1 cellular context compared by ENCODE assay signal in the genomic region with DNA sequence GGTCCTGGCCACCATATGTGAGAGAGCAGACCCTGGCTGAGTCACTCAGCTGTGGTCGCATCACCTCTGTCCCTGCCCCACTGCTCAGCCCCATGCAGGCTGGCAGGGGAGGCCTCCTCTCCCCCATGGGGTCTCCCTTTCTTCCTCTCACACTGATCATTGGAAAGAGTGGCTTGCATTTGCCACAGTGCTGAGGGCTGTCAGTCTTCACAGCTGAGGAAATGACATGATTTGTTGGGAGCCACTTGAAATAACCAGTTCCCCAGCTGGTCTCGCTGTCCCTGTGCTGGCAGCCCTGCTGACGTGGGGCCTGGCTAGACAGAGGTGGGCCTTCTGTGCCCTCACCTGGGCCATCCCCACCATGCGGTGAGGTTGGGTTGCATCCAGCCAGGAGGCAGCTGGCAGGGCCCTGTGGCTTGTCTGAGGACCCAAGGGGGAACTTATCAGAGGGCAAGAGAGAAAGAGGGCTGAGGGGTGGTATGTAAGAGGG.
TF ChIP-seq lines count a peak whose summit lies in the region.

No MANE protein-coding gene starts in this region.

TF ChIP-seq in HepG2, 621 proteins besides CTCF, POLR2A, EP300 and RAD21 (continued from another document and continues in another):
- TF ChIP-seq ZNF687 (CRISPR knock-in tag; IDR thresholded peaks at IDR 0.05) = peak; percentile 82
- TF ChIP-seq ZNF20 (CRISPR knock-in tag; IDR thresholded peaks at IDR 0.05) = no peak
- TF ChIP-seq, protein P1, sequence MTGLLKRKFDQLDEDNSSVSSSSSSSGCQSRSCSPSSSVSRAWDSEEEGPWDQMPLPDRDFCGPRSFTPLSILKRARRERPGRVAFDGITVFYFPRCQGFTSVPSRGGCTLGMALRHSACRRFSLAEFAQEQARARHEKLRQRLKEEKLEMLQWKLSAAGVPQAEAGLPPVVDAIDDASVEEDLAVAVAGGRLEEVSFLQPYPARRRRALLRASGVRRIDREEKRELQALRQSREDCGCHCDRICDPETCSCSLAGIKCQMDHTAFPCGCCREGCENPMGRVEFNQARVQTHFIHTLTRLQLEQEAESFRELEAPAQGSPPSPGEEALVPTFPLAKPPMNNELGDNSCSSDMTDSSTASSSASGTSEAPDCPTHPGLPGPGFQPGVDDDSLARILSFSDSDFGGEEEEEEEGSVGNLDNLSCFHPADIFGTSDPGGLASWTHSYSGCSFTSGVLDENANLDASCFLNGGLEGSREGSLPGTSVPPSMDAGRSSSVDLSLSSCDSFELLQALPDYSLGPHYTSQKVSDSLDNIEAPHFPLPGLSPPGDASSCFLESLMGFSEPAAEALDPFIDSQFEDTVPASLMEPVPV (CRISPR knock-in tag; IDR thresholded peaks at IDR 0.05) = peak; percentile 5; the same call in 1 of the 2 replicates
- no peak for TF ChIP-seq MED1 (CRISPR knock-in tag; IDR thresholded peaks at IDR 0.05)
- peak; percentile 52; the same call in 1 of the 2 replicates for TF ChIP-seq ZNF138 (CRISPR knock-in tag; IDR thresholded peaks at IDR 0.05; ENCODE audit: low read depth)
- no peak for TF ChIP-seq PCBP2 (optimal IDR thresholded peaks at IDR 0.05; ENCODE audit: low read depth, low read length, poor library complexity, severe bottlenecking)
- 0 out of 2 replicates have a peak, but pooled peaks have one; percentile 38 for TF ChIP-seq ZNF646 (CRISPR knock-in tag; IDR thresholded peaks at IDR 0.05)
- no peak; the same call in 1 of the 2 replicates for TF ChIP-seq ZNF598 (CRISPR knock-in tag; IDR thresholded peaks at IDR 0.05; ENCODE audit: borderline replicate concordance)
- TF ChIP-seq ZNF772 (CRISPR knock-in tag; IDR thresholded peaks at IDR 0.05) = peak; percentile 64; the same call in 1 of the 2 replicates
- peak; percentile 19; the same call in 1 of the 2 replicates for TF ChIP-seq ZC3H4 (CRISPR knock-in tag; IDR thresholded peaks at IDR 0.05; ENCODE audit: borderline replicate concordance)
- TF ChIP-seq KDM5B (CRISPR knock-in tag; IDR thresholded peaks at IDR 0.05; ENCODE audit: borderline replicate concordance) = no peak
- 0 out of 2 replicates have a peak, but pooled peaks have one; percentile 7 for TF ChIP-seq ELF4 (CRISPR knock-in tag; IDR thresholded peaks at IDR 0.05; ENCODE audit: borderline replicate concordance)
- TF ChIP-seq POLR2G (IDR thresholded peaks at IDR 0.05; ENCODE audit: low read depth, low read length) = peak; percentile 22; the same call in 1 of the 2 replicates
- 0 out of 2 replicates have a peak, but pooled peaks have one; percentile 34 for TF ChIP-seq ZNF619 (CRISPR knock-in tag; IDR thresholded peaks at IDR 0.05)
- TF ChIP-seq, protein P2, sequence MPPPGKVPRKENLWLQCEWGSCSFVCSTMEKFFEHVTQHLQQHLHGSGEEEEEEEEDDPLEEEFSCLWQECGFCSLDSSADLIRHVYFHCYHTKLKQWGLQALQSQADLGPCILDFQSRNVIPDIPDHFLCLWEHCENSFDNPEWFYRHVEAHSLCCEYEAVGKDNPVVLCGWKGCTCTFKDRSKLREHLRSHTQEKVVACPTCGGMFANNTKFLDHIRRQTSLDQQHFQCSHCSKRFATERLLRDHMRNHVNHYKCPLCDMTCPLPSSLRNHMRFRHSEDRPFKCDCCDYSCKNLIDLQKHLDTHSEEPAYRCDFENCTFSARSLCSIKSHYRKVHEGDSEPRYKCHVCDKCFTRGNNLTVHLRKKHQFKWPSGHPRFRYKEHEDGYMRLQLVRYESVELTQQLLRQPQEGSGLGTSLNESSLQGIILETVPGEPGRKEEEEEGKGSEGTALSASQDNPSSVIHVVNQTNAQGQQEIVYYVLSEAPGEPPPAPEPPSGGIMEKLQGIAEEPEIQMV (CRISPR knock-in tag; IDR thresholded peaks at IDR 0.05; ENCODE audit: low read depth) = peak; percentile 59; the same call in 1 of the 2 replicates
- TF ChIP-seq SRSF1 (optimal IDR thresholded peaks at IDR 0.05; ENCODE audit: low read depth, low read length) = no peak
- TF ChIP-seq ZNF513 (CRISPR knock-in tag; conservative IDR thresholded peaks at IDR 0.05) = no peak
- no peak for TF ChIP-seq ZBTB40 (IDR thresholded peaks at IDR 0.05)
- TF ChIP-seq ZBTB40 (CRISPR knock-in tag; IDR thresholded peaks at IDR 0.05) = 0 out of 2 replicates have a peak, but pooled peaks have one; percentile 26
- 0 out of 2 replicates have a peak, but pooled peaks have one; percentile 1 for TF ChIP-seq ZNF292 (CRISPR knock-in tag; IDR thresholded peaks at IDR 0.05; ENCODE audit: borderline replicate concordance, low read depth)
- TF ChIP-seq ZNF296 (CRISPR knock-in tag; conservative IDR thresholded peaks at IDR 0.05) = no peak
- peak; percentile 27; the same call in 1 of the 2 replicates for TF ChIP-seq SNAPC2 (CRISPR knock-in tag; IDR thresholded peaks at IDR 0.05)
- TF ChIP-seq ZNF225 (CRISPR knock-in tag; IDR thresholded peaks at IDR 0.05) = 0 out of 2 replicates have a peak, but pooled peaks have one; percentile 73
- no peak for TF ChIP-seq ATF1 (CRISPR knock-in tag; IDR thresholded peaks at IDR 0.05)
- no peak for TF ChIP-seq HNRNPL (IDR thresholded peaks at IDR 0.05; ENCODE audit: low read depth, low read length)
